In the genomic region with DNA sequence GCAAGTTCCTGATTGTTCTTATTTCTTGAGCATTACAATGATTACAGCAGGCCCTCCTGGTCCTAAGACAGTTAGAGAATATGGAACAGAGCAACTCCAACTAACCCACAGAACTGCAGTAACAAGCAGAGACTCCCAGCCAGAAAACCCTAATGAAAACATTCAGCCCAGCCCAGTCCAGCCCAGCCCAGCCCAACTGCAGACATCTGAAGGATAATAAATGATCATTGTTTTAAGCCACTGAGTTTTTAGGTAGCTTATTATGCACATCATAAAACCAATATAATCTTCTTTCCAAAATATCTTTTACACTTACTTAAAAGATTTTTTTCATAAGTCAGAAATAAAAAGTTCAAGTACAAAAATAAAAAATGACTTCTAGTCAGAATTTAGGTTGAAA, we compare ENCODE assay signal across 35 cellular contexts. TPM values are rescaled to one million over a fixed set of nuclear protein-coding genes. Genes with fewer than 3 reads are reported as not detected.
"Had no signal": no experiment of that assay in that cellular context is flagged by ENCODE, and none has a peak within 500 bp of the region (broad histone marks: within the 10 kb centered on the region; RNA-seq: fewer than 3 reads in every experiment).

No MANE protein-coding gene starts in this region.

- H3K36me3 ChIP-seq: esophagus squamous epithelium, right atrium auricular region, thoracic aorta, uterus had no signal

- FAIRE-seq: endometrium, kidney had no signal

- DNase-seq: activated CD4-positive, alpha-beta memory T cell treated with anti-CD3 and anti-CD28 coated beads for 36 hours; activated CD4-positive, alpha-beta T cell treated with anti-CD3 and anti-CD28 coated beads, Interleukin-2, amount 10 ng/mL, durations not matched to agents 24 days and 14 days; activated CD4-positive, CD25-positive, alpha-beta regulatory T cell treated with anti-CD3 and anti-CD28 coated beads, Interleukin-2, amount 50 U/mL, for 72 hours; activated CD8-positive, alpha-beta memory T cell treated with anti-CD3 and anti-CD28 coated beads, Interleukin-2, amount 50 U/mL, for 4 hours; activated effector memory CD4-positive, alpha-beta T cell treated with anti-CD3 and anti-CD28 coated beads, Interleukin-2, amount 50 U/mL, for 16 hours; activated naive CD4-positive, alpha-beta T cell treated with anti-CD3 and anti-CD28 coated beads, Interleukin-2, amount 10 ng/mL, durations not matched to agents 7 days and 5 days; activated naive CD8-positive, alpha-beta T cell treated with anti-CD3 and anti-CD28 coated beads, Interleukin-2, amount 10 ng/mL, durations not matched to agents 7 days and 5 days; activated T-cell treated with anti-CD3 and anti-CD28 coated beads, Interleukin-2, amount 50 U/mL, for 1 hour; amniotic stem cell; central memory CD4-positive, alpha-beta T cell; effector CD4-positive, alpha-beta T cell; esophagus squamous epithelium; foreskin melanocyte; glutamatergic neuron; kidney; natural killer cell; stimulated activated CD4-positive, alpha-beta T cell treated with anti-CD3 and anti-CD28 coated beads, Interleukin-15, amount 100 ng/mL, for 24 hours; stimulated activated CD4-positive, alpha-beta T cell treated with anti-CD3 and anti-CD28 coated beads, Interleukin-2, amount 100 ng/mL, for 24 hours; stimulated activated naive B cell treated with anti-CD40 and anti-IgM and Interleukin-4, amounts not matched to agents 10 μg/mL and 1 μg/mL and 100 μg/mL, for 72 hours; T-helper 2 cell; trophoblast cell; uterus had no signal

- ATAC-seq: natural killer cell; stimulated activated naive B cell treated with anti-CD40 and anti-IgM and Interleukin-4, amounts not matched to agents 10 μg/mL and 1 μg/mL and 100 μg/mL, for 72 hours had no signal

- H3K9me3 Mint-ChIP-seq: activated CD4-positive, alpha-beta memory T cell treated with anti-CD3 and anti-CD28 coated beads for 36 hours; activated CD4-positive, alpha-beta T cell treated with anti-CD3 and anti-CD28 coated beads, Interleukin-2, amount 10 ng/mL, durations not matched to agents 24 days and 14 days; activated naive CD4-positive, alpha-beta T cell treated with anti-CD3 and anti-CD28 coated beads, Interleukin-2, amount 10 ng/mL, durations not matched to agents 7 days and 5 days; activated naive CD8-positive, alpha-beta T cell treated with anti-CD3 and anti-CD28 coated beads, Interleukin-2, amount 10 ng/mL, durations not matched to agents 7 days and 5 days; activated T-helper 1 cell treated with anti-CD3 and anti-CD28 coated beads, Interleukin-12 subunit alpha, Interleukin-12 subunit beta, Interleukin-2, Interleukin-4 antibody, amounts not matched to agents 30 ng/mL and 10 ng/mL and 1 ng/mL, durations not matched to agents 14 hours and 24 hours and 36 hours; dendritic cell treated with granulocyte-macrophage colony-stimulating factor and Interleukin-4, amounts not matched to agents 40 ng/mL and 50 ng/mL, for 4 days had no signal

- H3K4me3 ChIP-seq: esophagus squamous epithelium, hepatocyte, right atrium auricular region, smooth muscle cell, thoracic aorta, uterus had no signal

- H3K4me1 Mint-ChIP-seq: activated CD4-positive, alpha-beta T cell treated with anti-CD3 and anti-CD28 coated beads, Interleukin-2, amount 10 ng/mL, durations not matched to agents 24 days and 14 days; activated naive CD4-positive, alpha-beta T cell treated with anti-CD3 and anti-CD28 coated beads, Interleukin-2, amount 10 ng/mL, durations not matched to agents 7 days and 5 days; activated naive CD8-positive, alpha-beta T cell treated with anti-CD3 and anti-CD28 coated beads, Interleukin-2, amount 10 ng/mL, durations not matched to agents 7 days and 5 days; memory B cell; natural killer cell; stimulated activated naive B cell treated with anti-CD40 and anti-IgM and Interleukin-4, amounts not matched to agents 10 μg/mL and 1 μg/mL and 100 μg/mL, for 72 hours had no signal

- H3K4me1 ChIP-seq: esophagus squamous epithelium, right atrium auricular region, uterus had no signal

- H3K9me3 ChIP-seq: esophagus squamous epithelium, right atrium auricular region, thoracic aorta, uterus had no signal

- H3K27ac ChIP-seq: epithelial cell of prostate, esophagus squamous epithelium, hepatocyte, right atrium auricular region, thoracic aorta, uterus had no signal

- H3K27me3 Mint-ChIP-seq: activated CD4-positive, alpha-beta memory T cell treated with anti-CD3 and anti-CD28 coated beads for 36 hours; activated CD4-positive, alpha-beta T cell treated with anti-CD3 and anti-CD28 coated beads, Interleukin-2, amount 10 ng/mL, durations not matched to agents 24 days and 14 days; activated naive CD4-positive, alpha-beta T cell treated with anti-CD3 and anti-CD28 coated beads, Interleukin-2, amount 10 ng/mL, durations not matched to agents 7 days and 5 days; activated naive CD8-positive, alpha-beta T cell treated with anti-CD3 and anti-CD28 coated beads, Interleukin-2, amount 10 ng/mL, durations not matched to agents 7 days and 5 days; dendritic cell treated with granulocyte-macrophage colony-stimulating factor and Interleukin-4, amounts not matched to agents 40 ng/mL and 50 ng/mL, for 4 days; memory B cell; stimulated activated naive B cell treated with anti-CD40 and anti-IgM and Interleukin-4, amounts not matched to agents 10 μg/mL and 1 μg/mL and 100 μg/mL, for 72 hours had no signal

- H3K4me3 Mint-ChIP-seq: activated CD4-positive, alpha-beta memory T cell treated with anti-CD3 and anti-CD28 coated beads for 36 hours; activated CD4-positive, alpha-beta T cell treated with anti-CD3 and anti-CD28 coated beads, Interleukin-2, amount 10 ng/mL, durations not matched to agents 24 days and 14 days; activated naive CD4-positive, alpha-beta T cell treated with anti-CD3 and anti-CD28 coated beads, Interleukin-2, amount 10 ng/mL, durations not matched to agents 7 days and 5 days; activated naive CD8-positive, alpha-beta T cell treated with anti-CD3 and anti-CD28 coated beads, Interleukin-2, amount 10 ng/mL, durations not matched to agents 7 days and 5 days; activated T-helper 1 cell treated with anti-CD3 and anti-CD28 coated beads, Interleukin-12 subunit alpha, Interleukin-12 subunit beta, Interleukin-2, Interleukin-4 antibody, amounts not matched to agents 30 ng/mL and 10 ng/mL and 1 ng/mL, durations not matched to agents 14 hours and 24 hours and 36 hours; dendritic cell treated with granulocyte-macrophage colony-stimulating factor and Interleukin-4, amounts not matched to agents 40 ng/mL and 50 ng/mL, for 4 days; memory B cell; natural killer cell; stimulated activated naive B cell treated with anti-CD40 and anti-IgM and Interleukin-4, amounts not matched to agents 10 μg/mL and 1 μg/mL and 100 μg/mL, for 72 hours had no signal

- H3K36me3 Mint-ChIP-seq: activated CD4-positive, alpha-beta memory T cell treated with anti-CD3 and anti-CD28 coated beads for 36 hours; activated naive CD4-positive, alpha-beta T cell treated with anti-CD3 and anti-CD28 coated beads, Interleukin-2, amount 10 ng/mL, durations not matched to agents 7 days and 5 days; activated naive CD8-positive, alpha-beta T cell treated with anti-CD3 and anti-CD28 coated beads, Interleukin-2, amount 10 ng/mL, durations not matched to agents 7 days and 5 days; memory B cell; natural killer cell; stimulated activated naive B cell treated with anti-CD40 and anti-IgM and Interleukin-4, amounts not matched to agents 10 μg/mL and 1 μg/mL and 100 μg/mL, for 72 hours had no signal

- H3K27ac Mint-ChIP-seq: activated CD4-positive, alpha-beta memory T cell treated with anti-CD3 and anti-CD28 coated beads for 36 hours; activated CD4-positive, alpha-beta T cell treated with anti-CD3 and anti-CD28 coated beads, Interleukin-2, amount 10 ng/mL, durations not matched to agents 24 days and 14 days; activated naive CD4-positive, alpha-beta T cell treated with anti-CD3 and anti-CD28 coated beads, Interleukin-2, amount 10 ng/mL, durations not matched to agents 7 days and 5 days; activated naive CD8-positive, alpha-beta T cell treated with anti-CD3 and anti-CD28 coated beads, Interleukin-2, amount 10 ng/mL, durations not matched to agents 7 days and 5 days; activated T-helper 1 cell treated with anti-CD3 and anti-CD28 coated beads, Interleukin-12 subunit alpha, Interleukin-12 subunit beta, Interleukin-2, Interleukin-4 antibody, amounts not matched to agents 30 ng/mL and 10 ng/mL and 1 ng/mL, durations not matched to agents 14 hours and 24 hours and 36 hours; dendritic cell treated with granulocyte-macrophage colony-stimulating factor and Interleukin-4, amounts not matched to agents 40 ng/mL and 50 ng/mL, for 4 days; memory B cell; natural killer cell; progenitor cell of endocrine pancreas; stimulated activated naive B cell treated with anti-CD40 and anti-IgM and Interleukin-4, amounts not matched to agents 10 μg/mL and 1 μg/mL and 100 μg/mL, for 72 hours had no signal

RNA-seq across cellular contexts. Expression of a gene that starts 51.3 kb away (rescaled TPM):
- total RNA-seq: activated CD4-positive, alpha-beta memory T cell treated with anti-CD3 and anti-CD28 coated beads for 36 hours; activated CD4-positive, alpha-beta T cell treated with anti-CD3 and anti-CD28 coated beads, Interleukin-2, amount 10 ng/mL, durations not matched to agents 24 days and 14 days; activated CD8-positive, alpha-beta memory T cell treated with anti-CD3 and anti-CD28 coated beads for 36 hours; activated naive CD8-positive, alpha-beta T cell treated with anti-CD3 and anti-CD28 coated beads, Interleukin-2, amount 10 ng/mL, durations not matched to agents 7 days and 5 days; activated T-helper 1 cell treated with anti-CD3 and anti-CD28 coated beads, Interleukin-12 subunit alpha, Interleukin-12 subunit beta, Interleukin-2, Interleukin-4 antibody, amounts not matched to agents 30 ng/mL and 10 ng/mL and 1 ng/mL, durations not matched to agents 14 hours and 24 hours and 36 hours; esophagus squamous epithelium; lower leg skin; natural killer cell; omental fat pad; right atrium auricular region; thoracic aorta had no signal
- polyA plus RNA-seq: smooth muscle cell had no signal
